ENCODE assay signal across 8 cellular contexts in the genomic region with DNA sequence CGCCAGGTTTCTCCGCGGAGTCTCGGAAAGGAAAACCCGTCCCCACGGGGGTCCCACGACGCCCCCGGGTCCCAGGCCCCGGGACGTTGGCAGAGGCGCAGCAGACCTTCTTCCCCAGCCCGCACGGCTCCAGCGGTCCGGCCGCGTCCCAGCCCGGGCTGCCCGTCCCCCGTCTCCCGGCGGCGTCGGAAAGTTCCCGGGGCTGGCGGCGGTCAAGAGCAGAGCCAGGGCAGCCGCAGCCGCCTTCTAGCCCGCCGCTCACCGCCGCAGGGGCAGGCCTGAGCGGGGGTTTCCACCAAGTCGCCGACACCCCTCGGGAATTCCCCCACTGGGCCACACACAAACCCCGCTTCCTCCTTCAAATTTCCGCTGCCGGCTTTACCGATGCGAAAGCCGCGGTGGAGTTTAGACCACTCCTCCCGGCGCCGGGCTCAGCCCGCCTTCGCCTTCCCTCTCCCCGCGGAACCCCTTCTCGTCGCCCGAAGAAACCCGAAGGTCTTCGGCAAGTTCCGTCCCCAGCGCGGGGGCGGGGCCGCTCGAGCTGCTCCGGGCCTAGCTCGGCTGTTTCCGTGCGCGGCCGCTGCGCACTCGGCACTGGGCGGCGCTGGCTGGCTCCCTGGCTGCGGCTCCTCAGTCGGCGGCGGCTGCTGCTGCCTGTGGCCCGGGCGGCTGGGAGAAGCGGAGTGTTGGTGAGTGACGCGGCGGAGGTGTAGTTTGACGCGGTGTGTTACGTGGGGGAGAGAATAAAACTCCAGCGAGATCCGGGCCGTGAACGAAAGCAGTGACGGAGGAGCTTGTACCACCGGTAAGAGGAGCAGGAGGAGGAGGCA. TPM values are rescaled to one million over a fixed set of nuclear protein-coding genes. Genes with fewer than 3 reads are reported as not detected.
DNase-seq lines count a peak whose midpoint lies in the region; ATAC-seq and TF ChIP-seq lines count a peak whose summit lies in the region.

A gene (plus strand): TSS at position 633 of the 830 bp plus-strand sequence. CDS start 25,674 bp downstream, outside the sequence.

- peak; percentile 81 for ATAC-seq in HG02623 (IDR thresholded peaks at IDR 0.05; ENCODE audit: unreplicated experiment)

- peaks cover 2% of the 10 kb centered on the region for H3K36me3 Mint-ChIP-seq in activated naive CD8-positive, alpha-beta T cell
- H3K36me3 Mint-ChIP-seq in glutamatergic neuron (ENCODE audit: unreplicated experiment) = no peaks in the 10 kb centered on the region
- H3K36me3 Mint-ChIP-seq in osteocyte (ENCODE audit: unreplicated experiment) = no peaks in the 10 kb centered on the region

- TF ChIP-seq CTCF in GM10248 (IDR thresholded peaks at IDR 0.05; ENCODE audit: control extremely low read depth, extremely low read depth, low read depth, missing control alignments) (peak; percentile 47), glutamatergic neuron (IDR thresholded peaks at IDR 0.05; ENCODE audit: partially characterized antibody, unreplicated experiment) (no peak), osteocyte (IDR thresholded peaks at IDR 0.05) (no peak)

- peaks cover 4% of the 10 kb centered on the region for H3K4me1 ChIP-seq in thymus (ENCODE audit: control insufficient read depth, insufficient read depth, low read length)

- under 1% methylated on average over 92 of the region's 92 CpGs for WGBS in thymus

- H3K4me3 Mint-ChIP-seq in activated naive CD8-positive, alpha-beta T cell = peak within 1 kb of the TSS; percentile 99
- H3K4me3 Mint-ChIP-seq in glutamatergic neuron (ENCODE audit: unreplicated experiment) (peak within 1 kb of the TSS; percentile 98), osteocyte (ENCODE audit: unreplicated experiment) (peak within 1 kb of the TSS; percentile 97)

- peak within 1 kb of the TSS; percentile 100 for H3K27ac ChIP-seq in thymus (ENCODE audit: low read depth)

- H3K27ac Mint-ChIP-seq in activated naive CD8-positive, alpha-beta T cell = peak within 1 kb of the TSS; percentile 100
- H3K27ac Mint-ChIP-seq in glutamatergic neuron (ENCODE audit: unreplicated experiment) (peak within 1 kb of the TSS; percentile 100), osteocyte (ENCODE audit: unreplicated experiment) (peak within 1 kb of the TSS; percentile 100)

- H3K4me3 ChIP-seq in thymus (ENCODE audit: low read length) = peak within 1 kb of the TSS; percentile 88

- CTCF ChIA-PET in GM10248 (lab: Yijun Ruan, JAX) = interaction anchor here (1.1 to 2.2 kb wide), 8 partner anchors 10 to 96 kb away, joined by 3 to 7 read pairs (median 5); a partner anchor contains a TSS

- DNase-seq in GM10248 (ENCODE audit: extremely low spot score) (peak; percentile 98), NCI-H1105 (lab: John Stamatoyannopoulos, UW) (peak; percentile 89), SKM-1 treated with dmso at 0.1 percent for 144 hours (lab: John Stamatoyannopoulos, UW; ENCODE audit: unreplicated experiment) (peak; percentile 97), glutamatergic neuron (peak; percentile 100), osteocyte (ENCODE audit: extremely low spot score, unreplicated experiment) (peak; percentile 100)

- H3K36me3 ChIP-seq in thymus (ENCODE audit: control insufficient read depth, insufficient read depth) = no peaks in the 10 kb centered on the region

- H3K27me3 Mint-ChIP-seq in activated naive CD8-positive, alpha-beta T cell = no peaks in the 10 kb centered on the region
- H3K27me3 Mint-ChIP-seq in glutamatergic neuron (ENCODE audit: unreplicated experiment) (peaks cover 20% of the 10 kb centered on the region), osteocyte (ENCODE audit: unreplicated experiment) (no peaks in the 10 kb centered on the region)

- H3K4me1 Mint-ChIP-seq in activated naive CD8-positive, alpha-beta T cell (ENCODE audit: low read depth) = peaks cover 67% of the 10 kb centered on the region
- H3K4me1 Mint-ChIP-seq in glutamatergic neuron (ENCODE audit: low read depth, unreplicated experiment) (peaks cover 5% of the 10 kb centered on the region), osteocyte (ENCODE audit: unreplicated experiment) (peaks cover 43% of the 10 kb centered on the region)

- no peaks in the 10 kb centered on the region for H3K9me3 ChIP-seq in thymus (ENCODE audit: control insufficient read depth)

- POLR2A ChIA-PET in GM10248 (lab: Yijun Ruan, JAX) = interaction anchor here (0.6 to 2.0 kb wide), 8 partner anchors 9 to 363 kb away, joined by 3 to 13 read pairs (median 4); a partner anchor contains a TSS

- no peaks in the 10 kb centered on the region for H3K27me3 ChIP-seq in thymus (ENCODE audit: control insufficient read depth, insufficient read depth)

- no peaks in the 10 kb centered on the region for H3K9me3 Mint-ChIP-seq in activated naive CD8-positive, alpha-beta T cell (ENCODE audit: low read depth)
- peaks cover 16% of the 10 kb centered on the region for H3K9me3 Mint-ChIP-seq in glutamatergic neuron (ENCODE audit: unreplicated experiment)
- no peaks in the 10 kb centered on the region for H3K9me3 Mint-ChIP-seq in osteocyte (ENCODE audit: unreplicated experiment)

RNA-seq across cellular contexts. Expression of the gene that starts here (rescaled TPM):
- total RNA-seq in glutamatergic neuron (ENCODE audit: unreplicated experiment) (108 TPM), osteocyte (71.0 and 74.2 TPM in 2 replicates)
- polyA plus RNA-seq in thymus = 15.5 TPM

Comparison
In these comparisons a context has a peak if more than half of its experiments do, and no peak if none do; other contexts are left out.
1. Peak in every context shown above with its lines: DNase-seq, ATAC-seq, H3K4me3 ChIP-seq and H3K27ac ChIP-seq.